Comparison of ENCODE assay signal across 1 cellular context in genomic region chr5:147439253-147439652, GRCh38.
TF ChIP-seq lines count a peak whose summit lies in the region.

No MANE protein-coding gene starts in this region.

TF ChIP-seq in GM23338, 12 proteins besides CTCF, POLR2A, EP300 and RAD21 (continued from another document):
- TF ChIP-seq ETS1 (IDR thresholded peaks at IDR 0.05): no peak
- no peak for TF ChIP-seq NANOG (IDR thresholded peaks at IDR 0.05; ENCODE audit: borderline replicate concordance)
TF ChIP-seq in GM23338: peak in this region for 0.
